In genomic region chr2:12507295-12507694, GRCh38 we compare ENCODE assay signal across 8 cellular contexts.
DNase-seq lines count a peak whose midpoint lies in the region; ATAC-seq and TF ChIP-seq lines count a peak whose summit lies in the region.

No MANE protein-coding gene starts in this region.

- POLR2A ChIA-PET in CD8-positive, alpha-beta T cell (lab: Charles Lee) = interaction anchor here (1.7 kb wide), 1 partner anchor 19 kb away, joined by 7 read pairs; no protein-coding TSS in a partner anchor
- POLR2A ChIA-PET in activated CD4-positive, alpha-beta memory T cell treated with anti-CD3 and anti-CD28 coated beads for 36 hours (lab: Charles Lee) = interaction anchor here (0.6 to 0.9 kb wide), 2 partner anchors 27 to 48 kb away, joined by 3 read pairs; no protein-coding TSS in a partner anchor

- peaks cover 92% of the 10 kb centered on the region for H3K4me1 Mint-ChIP-seq in CD8-positive, alpha-beta T cell (ENCODE audit: low read depth)
- peaks cover 77% of the 10 kb centered on the region for H3K4me1 Mint-ChIP-seq in activated CD4-positive, alpha-beta memory T cell treated with anti-CD3 and anti-CD28 coated beads for 36 hours (ENCODE audit: low read depth)

- H3K27me3 ChIP-seq in CD8-positive, alpha-beta T cell (ENCODE audit: insufficient read depth, low read length) = no peaks in the 10 kb centered on the region
- no peaks in the 10 kb centered on the region for H3K27me3 ChIP-seq in ascending aorta

- no peaks in the 10 kb centered on the region for H3K9me3 ChIP-seq in CD8-positive, alpha-beta T cell (ENCODE audit: low read length)
- peaks cover 8% of the 10 kb centered on the region for H3K9me3 ChIP-seq in KOPT-K1 (ENCODE audit: insufficient read depth, low read length, poor library complexity, severe bottlenecking)
- H3K9me3 ChIP-seq in ascending aorta = no peaks in the 10 kb centered on the region

- intact Hi-C loops in CD8-positive, alpha-beta T cell (cut with DNase I, micrococcal nuclease) = loop anchor here in 1 of 2 experiments (5.0 kb wide), 3 partner anchors 50 to 210 kb away; partner anchors contain the start of gene TRIB2
- intact Hi-C loops in activated CD4-positive, alpha-beta memory T cell treated with anti-CD3 and anti-CD28 coated beads for 36 hours (cut with micrococcal nuclease) = loop anchor here (2.0 to 5.0 kb wide), 4 partner anchors 14 to 350 kb away; partner anchors contain the start of gene TRIB2
- intact Hi-C loops in ascending aorta (cut with DNase I) = no loop called here

- peaks cover 56% of the 10 kb centered on the region for H3K4me1 ChIP-seq in CD8-positive, alpha-beta T cell (ENCODE audit: insufficient read depth, low read length)
- H3K4me1 ChIP-seq in ascending aorta = no peaks in the 10 kb centered on the region

- H3K9me3 Mint-ChIP-seq in CD8-positive, alpha-beta T cell = peaks cover 6% of the 10 kb centered on the region
- no peaks in the 10 kb centered on the region for H3K9me3 Mint-ChIP-seq in activated CD4-positive, alpha-beta memory T cell treated with anti-CD3 and anti-CD28 coated beads for 36 hours

- H3K4me3 Mint-ChIP-seq in CD8-positive, alpha-beta T cell = peak overlapping the region; percentile 50
- H3K4me3 Mint-ChIP-seq in activated CD4-positive, alpha-beta memory T cell treated with anti-CD3 and anti-CD28 coated beads for 36 hours = peak overlapping the region; percentile 27

- H3K27ac ChIP-seq in CD8-positive, alpha-beta T cell (ENCODE audit: low read depth, low read length) = no peak overlapping the region
- H3K27ac ChIP-seq in KOPT-K1 (ENCODE audit: low read depth, low read length, poor library complexity, severe bottlenecking) (peak overlapping the region; percentile 88), ascending aorta (no peak overlapping the region)

- no peak overlapping the region for H3K4me3 ChIP-seq in CD8-positive, alpha-beta T cell (ENCODE audit: low read depth, low read length)
- no peak overlapping the region for H3K4me3 ChIP-seq in fibroblast of villous mesenchyme (ENCODE audit: low read depth, low read length)
- H3K4me3 ChIP-seq in ascending aorta = no peak overlapping the region

- TF ChIP-seq CTCF in CD8-positive, alpha-beta T cell (IDR thresholded peaks at IDR 0.05) = no peak
- no peak for TF ChIP-seq CTCF in fibroblast of villous mesenchyme (IDR thresholded peaks at IDR 0.05; ENCODE audit: insufficient read depth, low read depth, low read length)
- no peak for TF ChIP-seq CTCF in ascending aorta (IDR thresholded peaks at IDR 0.05)

- peak in 5 of 7 experiments; percentile 40 to 71 (median 52) for DNase-seq in CD8-positive, alpha-beta T cell
- peak; percentile 88 for DNase-seq in activated CD4-positive, alpha-beta memory T cell treated with anti-CD3 and anti-CD28 coated beads for 36 hours
- DNase-seq in fibroblast of villous mesenchyme (ENCODE audit: low read depth) (peak; percentile 94), ascending aorta (ENCODE audit: low spot score in 2 of 2) (no peak), mucosa of gallbladder (ENCODE audit: low spot score) (no peak), NCI-H2029 (lab: John Stamatoyannopoulos, UW) (no peak)

- CTCF ChIA-PET in CD8-positive, alpha-beta T cell (lab: Charles Lee) = no interaction called here
- CTCF ChIA-PET in activated CD4-positive, alpha-beta memory T cell treated with anti-CD3 and anti-CD28 coated beads for 36 hours (lab: Charles Lee) = interaction anchor here (0.8 kb wide), 1 partner anchor 423 kb away, joined by 3 read pairs; no protein-coding TSS in a partner anchor

- no peak overlapping the region for H3K27ac Mint-ChIP-seq in CD8-positive, alpha-beta T cell
- H3K27ac Mint-ChIP-seq in activated CD4-positive, alpha-beta memory T cell treated with anti-CD3 and anti-CD28 coated beads for 36 hours = peak overlapping the region; percentile 33

- peak; percentile 92 for ATAC-seq in CD8-positive, alpha-beta T cell
- peak; percentile 79 for ATAC-seq in GM21737 (IDR thresholded peaks at IDR 0.05; ENCODE audit: unreplicated experiment)

- no peaks in the 10 kb centered on the region for H3K27me3 Mint-ChIP-seq in CD8-positive, alpha-beta T cell (ENCODE audit: low read depth)
- H3K27me3 Mint-ChIP-seq in activated CD4-positive, alpha-beta memory T cell treated with anti-CD3 and anti-CD28 coated beads for 36 hours = no peaks in the 10 kb centered on the region

- no peaks in the 10 kb centered on the region for H3K36me3 ChIP-seq in CD8-positive, alpha-beta T cell (ENCODE audit: insufficient read depth, low read length)
- H3K36me3 ChIP-seq in KOPT-K1 (ENCODE audit: insufficient read depth, low read length) (no peaks in the 10 kb centered on the region), ascending aorta (no peaks in the 10 kb centered on the region)

- no peaks in the 10 kb centered on the region for H3K36me3 Mint-ChIP-seq in CD8-positive, alpha-beta T cell
- H3K36me3 Mint-ChIP-seq in activated CD4-positive, alpha-beta memory T cell treated with anti-CD3 and anti-CD28 coated beads for 36 hours = peaks cover 10% of the 10 kb centered on the region

Comparison
In these comparisons a context has a peak if more than half of its experiments do, and no peak if none do; other contexts are left out.
1. DNase-seq: peak in CD8-positive, alpha-beta T cell (5 of 7), activated CD4-positive, alpha-beta memory T cell treated with anti-CD3 and anti-CD28 coated beads for 36 hours (single experiment) and fibroblast of villous mesenchyme (single experiment); none in ascending aorta (0 of 2), mucosa of gallbladder (single experiment) and NCI-H2029 (single experiment).